16 cellular contexts compared by ENCODE assay signal in genomic region chr9:93308158-93308602, GRCh38.
"Had no signal": no experiment of that assay in that cellular context is flagged by ENCODE, and none has a peak within 500 bp of the region (broad histone marks: within the 10 kb centered on the region; RNA-seq: fewer than 3 reads in every experiment).

No MANE protein-coding gene starts in this region.

- ATAC-seq: activated T-cell treated with anti-CD3 and anti-CD28 coated beads, Interleukin-2, amount 50 U/mL, for 4 hours; body of pancreas; foreskin keratinocyte; left cardiac atrium; pancreas had no signal

- DNase-seq: activated gamma-delta T cell; activated naive CD8-positive, alpha-beta T cell treated with anti-CD3 and anti-CD28 coated beads for 36 hours; activated T-cell treated with anti-CD3 and anti-CD28 coated beads, Interleukin-2, amount 50 U/mL, for 4 hours; central memory CD4-positive, alpha-beta T cell; effector memory CD4-positive, alpha-beta T cell; foreskin keratinocyte; glutamatergic neuron; immature natural killer cell; left cardiac atrium; stimulated activated CD4-positive, alpha-beta T cell treated with anti-CD3 and anti-CD28 coated beads, Interleukin-4, amount 100 ng/mL, for 1 hour; T-helper 9 cell had no signal

- H3K4me1 ChIP-seq: foreskin keratinocyte had no signal

- H3K27ac ChIP-seq: body of pancreas, foreskin keratinocyte, pancreas, SK-N-MC, suprapubic skin, upper lobe of left lung had no signal

- H3K27me3 ChIP-seq: body of pancreas, foreskin keratinocyte, pancreas, suprapubic skin, upper lobe of left lung had no signal

- H3K4me3 ChIP-seq: body of pancreas, pancreas, SK-N-MC, suprapubic skin, upper lobe of left lung had no signal

- H3K36me3 ChIP-seq: upper lobe of left lung had no signal

- H3K9me3 ChIP-seq: body of pancreas, pancreas, suprapubic skin, upper lobe of left lung had no signal
